ENCODE assay signal across 28 cellular contexts in the genomic region with DNA sequence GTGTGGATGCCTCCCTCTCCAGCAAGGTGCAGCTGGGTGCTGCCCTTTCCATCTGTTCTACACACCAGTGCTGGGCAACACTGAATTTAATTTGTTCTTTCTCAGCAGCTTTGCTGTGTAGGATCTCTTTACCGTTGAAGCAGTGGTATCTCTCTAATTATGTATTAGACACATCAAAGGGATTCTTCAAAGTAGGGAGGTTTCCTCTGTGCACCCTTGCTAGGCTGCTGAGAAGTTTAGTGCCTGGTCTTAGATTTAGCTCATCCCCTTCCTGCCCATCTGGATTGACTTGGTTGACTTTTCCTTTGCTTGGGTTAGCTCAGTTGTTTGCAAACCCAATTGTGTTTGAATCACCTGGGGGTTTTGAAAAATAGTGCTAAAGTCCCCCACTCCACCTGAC. TPM values are rescaled to one million over a fixed set of nuclear protein-coding genes. Genes with fewer than 3 reads are reported as not detected.
"Had no signal": no experiment of that assay in that cellular context is flagged by ENCODE, and none has a peak within 500 bp of the region (broad histone marks: within the 10 kb centered on the region; RNA-seq: fewer than 3 reads in every experiment).

No MANE protein-coding gene starts in this region.

- H3K4me3 ChIP-seq: left lung, lower lobe of right lung, mucosa of descending colon, ovary, right atrium auricular region, right lobe of liver, smooth muscle cell, stomach, testis, thyroid gland, transverse colon, upper lobe of left lung, vagina had no signal

- H3K27ac ChIP-seq: left lung, lower lobe of right lung, ovary, right atrium auricular region, right lobe of liver, stomach, testis, thyroid gland, transverse colon, upper lobe of left lung, vagina had no signal

- H3K4me1 ChIP-seq: left lung, lower lobe of right lung, right atrium auricular region, right lobe of liver, stomach, testis, thyroid gland, transverse colon, upper lobe of left lung, vagina had no signal

- H3K27me3 ChIP-seq: left lung, ovary, right atrium auricular region, right lobe of liver, stomach, testis, thyroid gland, transverse colon, upper lobe of left lung, vagina had no signal

- H3K27ac Mint-ChIP-seq: immature natural killer cell; naive thymus-derived CD4-positive, alpha-beta T cell; natural killer cell treated with Interleukin-12 subunit alpha and Interleukin-12 subunit beta and Interleukin-15 and Interleukin-18, amount 100 ng/mL, for 72 hours; progenitor cell of endocrine pancreas; stimulated activated naive B cell treated with anti-CD40 and anti-IgM and Interleukin-4, amounts not matched to agents 10 μg/mL and 1 μg/mL and 100 μg/mL, for 72 hours had no signal

- H3K27me3 Mint-ChIP-seq: progenitor cell of endocrine pancreas had no signal

- H3K4me3 Mint-ChIP-seq: immature natural killer cell; naive thymus-derived CD4-positive, alpha-beta T cell; natural killer cell treated with Interleukin-12 subunit alpha and Interleukin-12 subunit beta and Interleukin-15 and Interleukin-18, amount 100 ng/mL, for 72 hours; stimulated activated naive B cell treated with anti-CD40 and anti-IgM and Interleukin-4, amounts not matched to agents 10 μg/mL and 1 μg/mL and 100 μg/mL, for 72 hours had no signal

- H3K36me3 ChIP-seq: left lung, lower lobe of right lung, ovary, right atrium auricular region, right lobe of liver, stomach, thyroid gland, transverse colon, upper lobe of left lung, vagina had no signal

- H3K4me2 ChIP-seq: smooth muscle cell had no signal

- H3K36me3 Mint-ChIP-seq: immature natural killer cell; naive thymus-derived CD4-positive, alpha-beta T cell; natural killer cell treated with Interleukin-12 subunit alpha and Interleukin-12 subunit beta and Interleukin-15 and Interleukin-18, amount 100 ng/mL, for 72 hours; stimulated activated naive B cell treated with anti-CD40 and anti-IgM and Interleukin-4, amounts not matched to agents 10 μg/mL and 1 μg/mL and 100 μg/mL, for 72 hours had no signal

- H3K4me1 Mint-ChIP-seq: immature natural killer cell; naive thymus-derived CD4-positive, alpha-beta T cell; stimulated activated naive B cell treated with anti-CD40 and anti-IgM and Interleukin-4, amounts not matched to agents 10 μg/mL and 1 μg/mL and 100 μg/mL, for 72 hours had no signal

- ATAC-seq: left colon; left lung; lower lobe of right lung; mucosa of descending colon; naive thymus-derived CD4-positive, alpha-beta T cell; natural killer cell treated with Interleukin-12 subunit alpha and Interleukin-12 subunit beta and Interleukin-15 and Interleukin-18, amount 100 ng/mL, for 72 hours; right lobe of liver; stimulated activated naive B cell treated with anti-CD40 and anti-IgM and Interleukin-4, amounts not matched to agents 10 μg/mL and 1 μg/mL and 100 μg/mL, for 72 hours; stimulated activated naive CD8-positive, alpha-beta T cell treated with anti-CD3 and anti-CD28 coated beads, Interleukin-15, Interleukin-2, amounts not matched to agents 100 U/mL and 50 U/mL, for 24 hours had no signal

- H3K9me3 Mint-ChIP-seq: immature natural killer cell; natural killer cell treated with Interleukin-12 subunit alpha and Interleukin-12 subunit beta and Interleukin-15 and Interleukin-18, amount 100 ng/mL, for 72 hours; stimulated activated naive B cell treated with anti-CD40 and anti-IgM and Interleukin-4, amounts not matched to agents 10 μg/mL and 1 μg/mL and 100 μg/mL, for 72 hours had no signal

- DNase-seq: hypothalamus; immature natural killer cell; kidney; left colon; left lung; lower lobe of right lung; midbrain; mucosa of descending colon; naive thymus-derived CD4-positive, alpha-beta T cell; ovary; right lobe of liver; stimulated activated CD4-positive, alpha-beta T cell treated with anti-CD3 and anti-CD28 coated beads, Interleukin-1b, Interleukin-23, amount 100 ng/mL, for 48 hours; stimulated activated CD4-positive, alpha-beta T cell treated with anti-CD3 and anti-CD28 coated beads, Interleukin-2, amount 100 ng/mL, for 48 hours; stimulated activated CD4-positive, alpha-beta T cell treated with anti-CD3 and anti-CD28 coated beads, Interleukin-4, amount 100 ng/mL, for 4 hours; stimulated activated CD8-positive, alpha-beta memory T cell treated with anti-CD3 and anti-CD28 coated beads, Interleukin-4, amount 100 ng/mL, for 48 hours; stimulated activated naive B cell treated with anti-CD40 and anti-IgM and Interleukin-4, amounts not matched to agents 10 μg/mL and 1 μg/mL and 100 μg/mL, for 72 hours; stimulated activated naive CD8-positive, alpha-beta T cell treated with anti-CD3 and anti-CD28 coated beads, Interleukin-15, Interleukin-2, amounts not matched to agents 100 U/mL and 50 U/mL, for 24 hours; stomach; testis; thyroid gland; transverse colon; upper lobe of left lung had no signal

- H3K9me3 ChIP-seq: left lung, lower lobe of right lung, mucosa of descending colon, ovary, right atrium auricular region, right lobe of liver, stomach, testis, thyroid gland, transverse colon, upper lobe of left lung, vagina had no signal

RNA-seq across cellular contexts. Expression of a gene that starts 27.8 kb away (rescaled TPM):
- total RNA-seq: myocyte, progenitor cell of endocrine pancreas had no signal
- polyA plus RNA-seq: naive thymus-derived CD4-positive, alpha-beta T cell had no signal
